ENCODE assay signal across 19 cellular contexts in genomic region chrX:149494844-149495565, GRCh38. TPM values are rescaled to one million over a fixed set of nuclear protein-coding genes. Genes with fewer than 3 reads are reported as not detected.
DNase-seq lines count a peak whose midpoint lies in the region; ATAC-seq and TF ChIP-seq lines count a peak whose summit lies in the region.
"Had no signal": no experiment of that assay in that cellular context is flagged by ENCODE, and none has a peak within 500 bp of the region (broad histone marks: within the 10 kb centered on the region; RNA-seq: fewer than 3 reads in every experiment).

No MANE protein-coding gene starts in this region.

- H3K4me1 ChIP-seq in lung (ENCODE audit: control insufficient read depth in 2 of 2, insufficient read depth in 2 of 2, low read length in 2 of 2): no peaks in the 10 kb centered on the region
- H3K4me1 ChIP-seq: BLaER1 had no signal

- peaks cover 10 to 39% of the 10 kb centered on the region in 2 donors for H3K36me3 ChIP-seq in lung (ENCODE audit: control insufficient read depth in 2 of 2, insufficient read depth in 2 of 2, low read length in 2 of 2)

- CTCF ChIA-PET in CD4-positive, alpha-beta T cell (lab: Charles Lee): interaction anchor here (0.7 to 1.1 kb wide), 3 partner anchors 17 to 46 kb away, joined by 3 to 4 read pairs (median 3); partner anchors contain the start of gene EOLA1

- ATAC-seq in CD4-positive, alpha-beta T cell (ENCODE audit: poor library complexity): no peak
- ATAC-seq in lung (ENCODE audit: insufficient read depth, low FRiP score): peak; percentile 38
- no peak for ATAC-seq in GM21576 (IDR thresholded peaks at IDR 0.05; ENCODE audit: unreplicated experiment)

- H3K4me3 Mint-ChIP-seq in CD4-positive, alpha-beta T cell: no peak overlapping the region
- H3K4me3 Mint-ChIP-seq in chondrocyte (ENCODE audit: unreplicated experiment): no peak overlapping the region

- DNase-seq in CD4-positive, alpha-beta T cell: no peak
- DNase-seq in HCEC 1CT (peak; percentile 8), chondrocyte (ENCODE audit: low spot score) (no peak), lung (ENCODE audit: low spot score) (peak; percentile 45), Ammon's horn (ENCODE audit: low spot score) (no peak)
- DNase-seq in stimulated activated CD4-positive, alpha-beta T cell treated with anti-CD3 and anti-CD28 coated beads, Interleukin-4, amount 100 ng/mL, for 4 hours: no peak
- DNase-seq: activated CD4-positive, alpha-beta T cell treated with anti-CD3 and anti-CD28 coated beads for 4 hours; activated CD8-positive, alpha-beta memory T cell treated with anti-CD3 and anti-CD28 coated beads, Interleukin-2, amount 50 U/mL, for 4 hours; activated naive CD4-positive, alpha-beta T cell; DMS 273 treated with DMSO at 0.1 percent for 48 hours; GF-D8; NCI-H748 treated with DMSO at 0.1 percent for 48 hours; stimulated activated CD4-positive, alpha-beta T cell treated with anti-CD3 and anti-CD28 coated beads, Interleukin-4, amount 100 ng/mL, for 1 hour had no signal

- H3K27ac ChIP-seq in CD4-positive, alpha-beta T cell (ENCODE audit: low read depth, low read length): no peak overlapping the region
- H3K27ac ChIP-seq in lung (ENCODE audit: low read depth in 1 of 2, low read length in 1 of 2): no peak overlapping the region
- H3K27ac ChIP-seq: BLaER1 had no signal

- H3K27me3 Mint-ChIP-seq in CD4-positive, alpha-beta T cell: no peaks in the 10 kb centered on the region
- H3K27me3 Mint-ChIP-seq in chondrocyte (ENCODE audit: low read depth): no peaks in the 10 kb centered on the region

- intact Hi-C loops in CD4-positive, alpha-beta T cell (cut with DNase I, micrococcal nuclease): no loop called here

- no peaks in the 10 kb centered on the region for H3K36me3 Mint-ChIP-seq in CD4-positive, alpha-beta T cell (ENCODE audit: low read depth)
- H3K36me3 Mint-ChIP-seq in chondrocyte (ENCODE audit: low read depth): peaks cover 16% of the 10 kb centered on the region

- H3K9me3 ChIP-seq in CD4-positive, alpha-beta T cell (ENCODE audit: control insufficient read depth, low read length): no peaks in the 10 kb centered on the region
- H3K9me3 ChIP-seq in lung (ENCODE audit: control insufficient read depth in 2 of 2, insufficient read depth in 1 of 2, low read length in 1 of 2): peaks cover 0 to 5% of the 10 kb centered on the region in 2 donors
- H3K9me3 ChIP-seq: BLaER1 had no signal

- H3K27me3 ChIP-seq in CD4-positive, alpha-beta T cell (ENCODE audit: control insufficient read depth, insufficient read depth, low read length): no peaks in the 10 kb centered on the region
- no peaks in the 10 kb centered on the region for H3K27me3 ChIP-seq in lung (ENCODE audit: control insufficient read depth, insufficient read depth)
- H3K27me3 ChIP-seq: BLaER1 had no signal

- H3K9me3 Mint-ChIP-seq in CD4-positive, alpha-beta T cell: no peaks in the 10 kb centered on the region
- peaks cover 3% of the 10 kb centered on the region for H3K9me3 Mint-ChIP-seq in chondrocyte (ENCODE audit: low read depth)

- WGBS in lung, 2 donors: 71 to 91% methylated on average over 4 of the region's 4 CpGs

- POLR2A ChIA-PET in CD4-positive, alpha-beta T cell (lab: Charles Lee): no interaction called here

- peak overlapping the region; percentile 20 for H3K27ac Mint-ChIP-seq in CD4-positive, alpha-beta T cell
- H3K27ac Mint-ChIP-seq in chondrocyte (ENCODE audit: unreplicated experiment): peak overlapping the region; percentile 81

- peaks cover 13% of the 10 kb centered on the region for H3K4me1 Mint-ChIP-seq in CD4-positive, alpha-beta T cell (ENCODE audit: low read depth)
- peaks cover 23% of the 10 kb centered on the region for H3K4me1 Mint-ChIP-seq in chondrocyte (ENCODE audit: low read depth)

- TF ChIP-seq CTCF in CD4-positive, alpha-beta T cell (IDR thresholded peaks at IDR 0.05): no peak
- TF ChIP-seq CTCF in chondrocyte (IDR thresholded peaks at IDR 0.05) (no peak), lung (IDR thresholded peaks at IDR 0.05; ENCODE audit: control extremely low read depth, extremely low read depth) (no peak)

- no peak overlapping the region for H3K4me3 ChIP-seq in lung
- H3K4me3 ChIP-seq: BLaER1, GM12878 had no signal

RNA-seq across cellular contexts. Expression of gene IDS, which starts 10.1 kb away (rescaled TPM):
- total RNA-seq in CD4-positive, alpha-beta T cell: 100 to 1,000 TPM; 256 to 260 TPM
- total RNA-seq in chondrocyte: 93.5 to 98.5 TPM (median 94.1 TPM) in 3 replicates
- 100 to 1,000 TPM in 1 of 2 donors, 10 to 100 TPM in 1; 39.8 to 100 TPM for total RNA-seq in lung
- polyA plus RNA-seq in lung: 10 to 100 TPM; 32.0 to 58.6 TPM

RNA-seq across cellular contexts. Expression of gene EOLA1, which starts 45.8 kb away (rescaled TPM):
- total RNA-seq in CD4-positive, alpha-beta T cell: 10 to 100 TPM; 63.1 to 68.5 TPM
- total RNA-seq in chondrocyte (14.7 to 18.9 TPM (median 17.8 TPM) in 3 replicates), lung (10 to 100 TPM; 11.5 to 19.3 TPM)
- polyA plus RNA-seq in lung: 10 to 100 TPM; 17.7 to 19.9 TPM

RNA-seq across cellular contexts. Expression of gene HSFX3, which starts 54.7 kb away (rescaled TPM):
- not detected for total RNA-seq in CD4-positive, alpha-beta T cell
- total RNA-seq in chondrocyte: not detected in 3 replicates
- total RNA-seq in lung: not detected
- polyA plus RNA-seq in lung: not detected
- total RNA-seq: liver, omental fat pad, skeletal muscle tissue had no signal
- polyA plus RNA-seq: liver had no signal

Comparison
In these comparisons a context has a peak if more than half of its experiments do, and no peak if none do; other contexts are left out.
1. DNase-seq: peak in HCEC 1CT (single experiment) and lung (single experiment); none in CD4-positive, alpha-beta T cell (0 of 10), chondrocyte (single experiment), Ammon's horn (single experiment) and stimulated activated CD4-positive, alpha-beta T cell treated with anti-CD3 and anti-CD28 coated beads, Interleukin-4, amount 100 ng/mL, for 4 hours (0 of 2).